ENCODE assay signal across 24 cellular contexts in genomic region chr4:188178276-188178675, GRCh38. TPM values are rescaled to one million over a fixed set of nuclear protein-coding genes. Genes with fewer than 3 reads are reported as not detected.
"Had no signal": no experiment of that assay in that cellular context is flagged by ENCODE, and none has a peak within 500 bp of the region (broad histone marks: within the 10 kb centered on the region; RNA-seq: fewer than 3 reads in every experiment).

No MANE protein-coding gene starts in this region.

- H3K27ac ChIP-seq: adrenal gland, gastroesophageal sphincter, heart left ventricle, neural progenitor cell, psoas muscle, right lobe of liver, suprapubic skin, vagina had no signal

- H3K4me1 ChIP-seq: adrenal gland, gastroesophageal sphincter, heart left ventricle, neural progenitor cell, psoas muscle, right lobe of liver, suprapubic skin, vagina had no signal

- H3K27me3 ChIP-seq: adrenal gland, gastroesophageal sphincter, heart left ventricle, neural progenitor cell, right lobe of liver, suprapubic skin, vagina had no signal

- DNase-seq: activated CD4-positive, alpha-beta T cell treated with anti-CD3 and anti-CD28 coated beads, Interleukin-2, amount 50 U/mL, for 1 hour; activated CD8-positive, alpha-beta memory T cell treated with anti-CD3 and anti-CD28 coated beads, Interleukin-2, amount 50 U/mL, for 4 hours; activated effector memory CD4-positive, alpha-beta T cell treated with anti-CD3 and anti-CD28 coated beads, Interleukin-2, amount 50 U/mL, for 16 hours; activated T-cell treated with anti-CD3 and anti-CD28 coated beads, Interleukin-2, amount 50 U/mL, for 48 hours; adrenal gland; heart left ventricle; kidney glomerular epithelial cell; left ventricle myocardium superior; naive thymus-derived CD4-positive, alpha-beta T cell; psoas muscle; right lobe of liver; small intestine; stimulated activated CD4-positive, alpha-beta T cell treated with anti-CD3 and anti-CD28 coated beads, Interleukin-4, amount 100 ng/mL, for 1 hour; stimulated activated naive CD8-positive, alpha-beta T cell treated with anti-CD3 and anti-CD28 coated beads, Interleukin-15, amount 100 ng/mL, for 72 hours had no signal

- H3K9me3 ChIP-seq: adrenal gland, gastroesophageal sphincter, heart left ventricle, psoas muscle, right lobe of liver, suprapubic skin, vagina had no signal

- H3K4me3 ChIP-seq: adrenal gland, gastroesophageal sphincter, heart left ventricle, neural progenitor cell, psoas muscle, right lobe of liver, suprapubic skin, vagina had no signal

- FAIRE-seq: small intestine had no signal

- ATAC-seq: activated CD4-positive, CD25-positive, alpha-beta regulatory T cell treated with anti-CD3 and anti-CD28 coated beads, Interleukin-2, amount 50 U/mL, for 24 hours; gastroesophageal sphincter; heart left ventricle; left ventricle myocardium superior; naive thymus-derived CD4-positive, alpha-beta T cell; psoas muscle had no signal

- H3K4me2 ChIP-seq: neural progenitor cell had no signal

RNA-seq across cellular contexts. Expression of gene TRIML1, which starts 39.0 kb away (rescaled TPM):
- total RNA-seq: adrenal gland; cardiac septum; epithelial cell of proximal tubule; fibroblast of lung; gastroesophageal sphincter; heart left ventricle; left ventricle myocardium superior; mucosa of gallbladder; naive thymus-derived CD4-positive, alpha-beta T cell; osteocyte; psoas muscle; right lobe of liver; suprapubic skin; vagina had no signal
- polyA plus RNA-seq: adrenal gland; fibroblast of lung; heart left ventricle; naive thymus-derived CD4-positive, alpha-beta T cell; psoas muscle; small intestine had no signal
